In the genomic region with DNA sequence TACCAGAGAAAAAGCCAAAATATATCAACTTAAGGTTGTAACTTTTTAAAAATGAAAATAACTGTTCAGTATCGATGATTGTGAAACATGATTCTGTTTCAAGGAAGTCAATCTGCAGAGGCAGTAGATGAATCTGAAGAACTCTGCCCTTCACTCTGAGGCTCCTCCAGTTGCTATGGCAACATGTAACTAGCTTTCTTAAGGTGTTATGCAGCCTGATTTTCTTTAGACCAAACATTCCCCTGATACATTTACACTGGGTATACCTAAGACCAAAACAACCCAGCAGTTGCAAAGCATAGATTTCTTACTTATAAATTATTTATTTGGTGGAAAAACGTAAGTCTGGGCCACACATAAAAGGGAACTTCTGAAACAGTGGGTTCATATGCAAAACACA, we compare ENCODE assay signal across 18 cellular contexts.
DNase-seq lines count a peak whose midpoint lies in the region; ATAC-seq, FAIRE-seq and TF ChIP-seq lines count a peak whose summit lies in the region.
"Had no signal": no experiment of that assay in that cellular context is flagged by ENCODE, and none has a peak within 500 bp of the region (broad histone marks: within the 10 kb centered on the region; RNA-seq: fewer than 3 reads in every experiment).

No MANE protein-coding gene starts in this region.

- H3K36me3 Mint-ChIP-seq in CD4-positive, alpha-beta T cell (ENCODE audit: low read depth), result no peaks in the 10 kb centered on the region
- no peaks in the 10 kb centered on the region for H3K36me3 Mint-ChIP-seq in naive B cell
- H3K36me3 Mint-ChIP-seq: CD4-positive, CD25-positive, alpha-beta regulatory T cell; natural killer cell treated with Interleukin-12 subunit alpha and Interleukin-12 subunit beta and Interleukin-15 and Interleukin-18, amount 100 ng/mL, for 72 hours had no signal

- no peak overlapping the region for H3K9ac ChIP-seq in SK-N-MC (ENCODE audit: insufficient read length)

- DNase-seq in CD4-positive, alpha-beta T cell, result no peak
- DNase-seq in SK-N-MC (ENCODE audit: low read depth, low spot score), result no peak
- DNase-seq in naive B cell, result peak; percentile 51
- DNase-seq in Ammon's horn (ENCODE audit: low spot score), result no peak
- no peak for DNase-seq in substantia nigra (lab: John Stamatoyannopoulos, UW)
- DNase-seq in GM12891 (ENCODE audit: insufficient read length, low spot score), result no peak
- DNase-seq: activated CD4-positive, alpha-beta T cell treated with anti-CD3 and anti-CD28 coated beads for 4 hours; activated gamma-delta T cell; adrenal gland; mammary epithelial cell had no signal

- peaks cover 9% of the 10 kb centered on the region for H3K4me1 Mint-ChIP-seq in CD4-positive, alpha-beta T cell (ENCODE audit: low read depth)
- H3K4me1 Mint-ChIP-seq in naive B cell, result peaks cover 32 to 71% (median 57%) of the 10 kb centered on the region in 3 donors

- FAIRE-seq in GM12891 (lab: Jason Lieb, UNC), result no peak
- FAIRE-seq: bronchial epithelial cell, TTC549 had no signal

- H3K36me3 ChIP-seq in SK-N-MC (ENCODE audit: insufficient read depth, low read length), result no peaks in the 10 kb centered on the region
- H3K36me3 ChIP-seq: adrenal gland, prostate gland, thoracic aorta had no signal

- intact Hi-C loops in CD4-positive, alpha-beta T cell (cut with DNase I, micrococcal nuclease), result no loop called here

- peak; percentile 41 for ATAC-seq in CD4-positive, alpha-beta T cell (ENCODE audit: poor library complexity)
- ATAC-seq in HG03432 (IDR thresholded peaks at IDR 0.05; ENCODE audit: unreplicated experiment), result peak; percentile 39
- peak; percentile 53 to 61 for ATAC-seq in naive B cell (ENCODE audit: low read depth in 2 of 2)
- ATAC-seq in GM18519 (IDR thresholded peaks at IDR 0.05; ENCODE audit: low FRiP score, unreplicated experiment), result no peak
- ATAC-seq: natural killer cell treated with Interleukin-12 subunit alpha and Interleukin-12 subunit beta and Interleukin-15 and Interleukin-18, amount 100 ng/mL, for 72 hours had no signal

- no peak overlapping the region for H3K27ac ChIP-seq in CD4-positive, alpha-beta T cell (ENCODE audit: low read depth, low read length)
- H3K27ac ChIP-seq in SK-N-MC (peak overlapping the region; percentile 63), substantia nigra (ENCODE audit: low read depth, low read length, poor library complexity, severe bottlenecking) (no peak overlapping the region)
- H3K27ac ChIP-seq: adrenal gland, prostate gland, thoracic aorta had no signal

- POLR2A ChIA-PET in CD4-positive, alpha-beta T cell (lab: Charles Lee), result no interaction called here

- H3K4me3 Mint-ChIP-seq in CD4-positive, alpha-beta T cell, result no peak overlapping the region
- peak overlapping the region in 7 of 8 donors; percentile 3 to 84 (median 57) for H3K4me3 Mint-ChIP-seq in naive B cell
- H3K4me3 Mint-ChIP-seq: CD4-positive, CD25-positive, alpha-beta regulatory T cell; natural killer cell treated with Interleukin-12 subunit alpha and Interleukin-12 subunit beta and Interleukin-15 and Interleukin-18, amount 100 ng/mL, for 72 hours had no signal

- H3K27me3 ChIP-seq in CD4-positive, alpha-beta T cell (ENCODE audit: control insufficient read depth, insufficient read depth, low read length), result no peaks in the 10 kb centered on the region
- H3K27me3 ChIP-seq: adrenal gland had no signal

- TF ChIP-seq CTCF in CD4-positive, alpha-beta T cell (IDR thresholded peaks at IDR 0.05), result no peak

- peaks cover 3% of the 10 kb centered on the region for H3K9me3 Mint-ChIP-seq in CD4-positive, alpha-beta T cell
- H3K9me3 Mint-ChIP-seq in naive B cell, result peaks cover 0 to 1% (median 0%) of the 10 kb centered on the region in 7 donors
- H3K9me3 Mint-ChIP-seq: natural killer cell treated with Interleukin-12 subunit alpha and Interleukin-12 subunit beta and Interleukin-15 and Interleukin-18, amount 100 ng/mL, for 72 hours had no signal

- H3K9me3 ChIP-seq in CD4-positive, alpha-beta T cell (ENCODE audit: control insufficient read depth, low read length), result no peaks in the 10 kb centered on the region
- H3K9me3 ChIP-seq in SK-N-MC (ENCODE audit: low read depth, low read length), result no peaks in the 10 kb centered on the region; the same call in 1 of the 2 replicates
- H3K9me3 ChIP-seq: adrenal gland, prostate gland, thoracic aorta had no signal

- CTCF ChIA-PET in CD4-positive, alpha-beta T cell (lab: Charles Lee), result no interaction called here

- TF ChIP-seq POLR2A in GM12891 (IDR thresholded peaks at IDR 0.05; ENCODE audit: low read depth, low read length), result no peak

- H3K4me3 ChIP-seq in SK-N-MC, result peak overlapping the region; percentile 61
- H3K4me3 ChIP-seq: adrenal gland, prostate gland, thoracic aorta had no signal

- H3K27ac Mint-ChIP-seq in CD4-positive, alpha-beta T cell, result no peak overlapping the region
- H3K27ac Mint-ChIP-seq in naive B cell, result peak overlapping the region; percentile 81 to 96 (median 84)
- H3K27ac Mint-ChIP-seq: CD4-positive, CD25-positive, alpha-beta regulatory T cell had no signal

- no peaks in the 10 kb centered on the region for H3K27me3 Mint-ChIP-seq in CD4-positive, alpha-beta T cell
- H3K27me3 Mint-ChIP-seq in naive B cell, result no peaks in the 10 kb centered on the region
- H3K27me3 Mint-ChIP-seq: CD4-positive, CD25-positive, alpha-beta regulatory T cell had no signal

TF ChIP-seq in GM12891, 5 proteins besides CTCF, POLR2A, EP300 and RAD21:
- TF ChIP-seq POU2F2 (IDR thresholded peaks at IDR 0.05; ENCODE audit: low read depth, low read length) (no peak), PAX5 (IDR thresholded peaks at IDR 0.05; ENCODE audit: insufficient read depth, low read length, severe bottlenecking) (no peak), SPI1 (IDR thresholded peaks at IDR 0.05; ENCODE audit: low read depth, low read length) (no peak), POLR2AphosphoS5 (IDR thresholded peaks at IDR 0.05; ENCODE audit: low read depth, low read length) (no peak), TAF1 (IDR thresholded peaks at IDR 0.05; ENCODE audit: low read depth, low read length) (no peak)
